Comparison of ENCODE assay signal across 34 cellular contexts in genomic region chr7:152495867-152496266, GRCh38.
"Had no signal": no experiment of that assay in that cellular context is flagged by ENCODE, and none has a peak within 500 bp of the region (broad histone marks: within the 10 kb centered on the region; RNA-seq: fewer than 3 reads in every experiment).

No MANE protein-coding gene starts in this region.

- DNase-seq: Karpas-422, Kasumi-1, MG63, MM.1S, MV-4-11, NCI-H1048, NCI-H1092, NCI-H1092 treated with DMSO at 0.1 percent for 48 hours, NCI-H1105, NCI-H1105 treated with DMSO at 0.1 percent for 48 hours, NCI-H1417, NCI-H1417 treated with DMSO at 0.1 percent for 48 hours, NCI-H1436, NCI-H1436 treated with DMSO at 0.1 percent for 48 hours, NCI-H146, NCI-H1694, NCI-H1694 treated with DMSO at 0.1 percent for 48 hours, NCI-H187, NCI-H187 treated with DMSO at 0.1 percent for 48 hours, NCI-H1930, NCI-H2029, NCI-H2029 treated with DMSO at 0.1 percent for 48 hours, NCI-H2081, NCI-H2081 treated with DMSO at 0.1 percent for 48 hours, NCI-H2107, NCI-H2171, NCI-H2171 treated with DMSO at 0.1 percent for 48 hours, NCI-H2227 treated with DMSO at 0.1 percent for 48 hours, NCI-H226, NCI-H345, NCI-H446 treated with DMSO at 0.1 percent for 48 hours, NCI-H510A, NCI-H510A treated with DMSO at 0.1 percent for 48 hours, NCI-H524 had no signal

- H3K4me3 ChIP-seq: MG63 had no signal

- H3K36me3 ChIP-seq: MG63 had no signal

- H3K27me3 ChIP-seq: MG63 had no signal

- H3K9me3 ChIP-seq: MG63 had no signal
